Comparison of ENCODE assay signal across 22 cellular contexts in genomic region chr4:25060586-25061340, GRCh38. TPM values are rescaled to one million over a fixed set of nuclear protein-coding genes. Genes with fewer than 3 reads are reported as not detected.
DNase-seq lines count a peak whose midpoint lies in the region; ATAC-seq and TF ChIP-seq lines count a peak whose summit lies in the region.
"Had no signal": no experiment of that assay in that cellular context is flagged by ENCODE, and none has a peak within 500 bp of the region (broad histone marks: within the 10 kb centered on the region; RNA-seq: fewer than 3 reads in every experiment).

No MANE protein-coding gene starts in this region.

- H3K4me3 ChIP-seq in WERI-Rb-1 (ENCODE audit: low read depth, low read length) = no peak overlapping the region
- no peak overlapping the region for H3K4me3 ChIP-seq in fibroblast of villous mesenchyme (ENCODE audit: low read depth, low read length)
- H3K4me3 ChIP-seq in liver (ENCODE audit: low read depth in 1 of 3, low read length in 3 of 3) = no peak overlapping the region
- no peak overlapping the region for H3K4me3 ChIP-seq in A673 (ENCODE audit: low read depth, low read length, poor library complexity, severe bottlenecking)
- H3K4me3 ChIP-seq in lower lobe of right lung = no peak overlapping the region
- H3K4me3 ChIP-seq: gastroesophageal sphincter, HAP-1 had no signal

- H3K9ac ChIP-seq in liver (ENCODE audit: low read depth in 1 of 2, low read length in 2 of 2) = no peak overlapping the region

- POLR2A ChIA-PET in A673 (lab: Charles Lee; ENCODE audit: low non-redundant PET) = no interaction called here

- H3K9me3 ChIP-seq in WERI-Rb-1 (ENCODE audit: severe bottlenecking) = peaks cover 2% of the 10 kb centered on the region
- H3K9me3 ChIP-seq in liver (ENCODE audit: control insufficient read depth in 4 of 4, low read length in 3 of 4) = no peaks in the 10 kb centered on the region
- H3K9me3 ChIP-seq in A673 (ENCODE audit: low read depth, low read length, poor library complexity, severe bottlenecking) = no peaks in the 10 kb centered on the region
- no peaks in the 10 kb centered on the region for H3K9me3 ChIP-seq in lower lobe of right lung
- H3K9me3 ChIP-seq: gastroesophageal sphincter, HAP-1 had no signal

- no peak for DNase-seq in WERI-Rb-1
- DNase-seq in fibroblast of villous mesenchyme (ENCODE audit: low read depth) = peak; percentile 20
- DNase-seq in NCI-H2107 treated with DMSO at 0.1 percent for 48 hours (lab: John Stamatoyannopoulos, UW; ENCODE audit: unreplicated experiment) = no peak
- DNase-seq in A673 (ENCODE audit: low spot score) = no peak
- DNase-seq in HPDE6-E6E7 (ENCODE audit: extremely low spot score) = no peak
- DNase-seq in lower lobe of right lung = no peak
- DNase-seq: activated CD4-positive, alpha-beta T cell treated with anti-CD3 and anti-CD28 coated beads, Interleukin-2, amount 50 U/mL, for 48 hours; activated CD8-positive, alpha-beta memory T cell treated with anti-CD3 and anti-CD28 coated beads, Interleukin-2, amount 50 U/mL, for 4 hours; activated naive CD8-positive, alpha-beta T cell treated with anti-CD3 and anti-CD28 coated beads for 36 hours; CD4-positive, CD25-positive, alpha-beta regulatory T cell; NCI-H1105; NCI-H2029; NCI-H774; occipital lobe; retina; stimulated activated CD4-positive, alpha-beta T cell treated with anti-CD3 and anti-CD28 coated beads, Interleukin-4, amount 100 ng/mL, for 1 hour had no signal

- intact Hi-C loops in A673 (cut with micrococcal nuclease; ENCODE audit: unreplicated experiment) = no loop called here
- intact Hi-C loops in lower lobe of right lung (cut with DNase I) = no loop called here

- BruUV-seq in A673 (replicated peaks; lab: Mats Ljungman, UMichigan) = no TSS peak

- WGBS in liver = 80% methylated on average over 10 of the region's 10 CpGs

- TF ChIP-seq RAD21 in liver (IDR thresholded peaks at IDR 0.05) = no peak

- H3K27ac ChIP-seq in WERI-Rb-1 (no peak overlapping the region), liver (ENCODE audit: low read depth in 1 of 2, low read length in 2 of 2) (peak overlapping the region; percentile 37 to 40), A673 (ENCODE audit: low read depth, low read length, poor library complexity, severe bottlenecking) (no peak overlapping the region), lower lobe of right lung (no peak overlapping the region)

- no peaks in the 10 kb centered on the region for H3K4me1 ChIP-seq in liver (ENCODE audit: control insufficient read depth in 4 of 4, insufficient read depth in 4 of 4, low read length in 3 of 4)
- H3K4me1 ChIP-seq in A673 (ENCODE audit: insufficient read depth, low read length, poor library complexity, severe bottlenecking) = no peaks in the 10 kb centered on the region
- no peaks in the 10 kb centered on the region for H3K4me1 ChIP-seq in lower lobe of right lung

- ATAC-seq in lower lobe of right lung = no peak
- ATAC-seq: activated T-helper 17 cell treated with anti-CD3 and anti-CD28 coated beads, Interleukin-2, amount 50 U/mL, for 72 hours; gastroesophageal sphincter; stimulated activated memory B cell treated with anti-CD40 and anti-IgM and Interleukin-4, amounts not matched to agents 10 μg/mL and 1 μg/mL and 100 μg/mL, for 72 hours had no signal

- H3K27me3 ChIP-seq in WERI-Rb-1 (ENCODE audit: insufficient read depth, low read depth, severe bottlenecking) (no peaks in the 10 kb centered on the region), liver (ENCODE audit: control insufficient read depth in 4 of 4, insufficient read depth in 4 of 4, low read length in 3 of 4) (peaks cover 0 to 1% (median 0%) of the 10 kb centered on the region in 4 donors), A673 (replicated peaks; ENCODE audit: insufficient read depth, low read depth, low read length, poor library complexity) (no peaks in the 10 kb centered on the region), lower lobe of right lung (ENCODE audit: low read depth) (no peaks in the 10 kb centered on the region)
- H3K27me3 ChIP-seq: gastroesophageal sphincter had no signal

- H3K36me3 ChIP-seq in WERI-Rb-1 (no peaks in the 10 kb centered on the region), liver (ENCODE audit: control insufficient read depth in 4 of 4, insufficient read depth in 3 of 4, low read depth in 1 of 4, low read length in 3 of 4) (no peaks in the 10 kb centered on the region), A673 (ENCODE audit: insufficient read depth, low read length, poor library complexity, severe bottlenecking) (no peaks in the 10 kb centered on the region), lower lobe of right lung (no peaks in the 10 kb centered on the region)
- H3K36me3 ChIP-seq: gastroesophageal sphincter, HAP-1 had no signal

- CTCF ChIA-PET in A673 (lab: Charles Lee) = no interaction called here

- TF ChIP-seq CTCF in WERI-Rb-1 (IDR thresholded peaks at IDR 0.05; ENCODE audit: low read depth, low read length) = 0 out of 2 replicates have a peak, but pooled peaks have one; percentile 4
- no peak for TF ChIP-seq CTCF in fibroblast of villous mesenchyme (IDR thresholded peaks at IDR 0.05; ENCODE audit: insufficient read depth, low read depth, low read length)
- no peak for TF ChIP-seq CTCF in liver (IDR thresholded peaks at IDR 0.05; ENCODE audit: low read depth, low read length, missing input control)
- no peak for TF ChIP-seq CTCF in A673 (conservative IDR thresholded peaks at IDR 0.05; ENCODE audit: low read depth, low read length)
- TF ChIP-seq CTCF in lower lobe of right lung (IDR thresholded peaks at IDR 0.05) = no peak

TF ChIP-seq in liver, 16 proteins besides CTCF, POLR2A, EP300 and RAD21:
- TF ChIP-seq SP1 (IDR thresholded peaks at IDR 0.05) = peak; percentile 29
- TF ChIP-seq RXRA (IDR thresholded peaks at IDR 0.05) = no peak

RNA-seq across cellular contexts. Expression of gene LGI2, which starts 30.0 kb away (rescaled TPM):
- total RNA-seq in fibroblast of villous mesenchyme (not detected in 2 replicates), liver (under 1 TPM; 0.08 to 0.19 TPM), A673 (2021) (0.43 TPM in 1 of 2 replicates, not detected in the other), lower lobe of right lung (1.3 TPM)
- polyA plus RNA-seq in liver = under 1 TPM in 1 of 2 donors, not detected in 1; 0.05 TPM
- total RNA-seq: activated naive CD8-positive, alpha-beta T cell treated with anti-CD3 and anti-CD28 coated beads for 36 hours; activated T-helper 17 cell treated with anti-CD3 and anti-CD28 coated beads, Interleukin-2, amount 50 U/mL, for 72 hours; CD4-positive, CD25-positive, alpha-beta regulatory T cell; myocyte had no signal
- polyA plus RNA-seq: CD4-positive, CD25-positive, alpha-beta regulatory T cell had no signal

Comparison
In these comparisons a context has a peak if more than half of its experiments do, and no peak if none do; other contexts are left out.
1. H3K27ac ChIP-seq: peak in liver (2 of 2); none in WERI-Rb-1 (single experiment), A673 (single experiment) and lower lobe of right lung (single experiment).